ENCODE assay signal across 12 cellular contexts in genomic region chr17:73552300-73553088, GRCh38.
DNase-seq lines count a peak whose midpoint lies in the region; ATAC-seq, FAIRE-seq and TF ChIP-seq lines count a peak whose summit lies in the region.
"Had no signal": no experiment of that assay in that cellular context is flagged by ENCODE, and none has a peak within 500 bp of the region (broad histone marks: within the 10 kb centered on the region; RNA-seq: fewer than 3 reads in every experiment).

No MANE protein-coding gene starts in this region.

- no peak for TF ChIP-seq POLR2A in HepG2 (IDR thresholded peaks at IDR 0.05; ENCODE audit: insufficient read depth in 1 of 2, low read depth in 2 of 2, low read length in 2 of 2)

- H3K4me3 ChIP-seq in left ventricle myocardium inferior, result no peak overlapping the region
- H3K4me3 ChIP-seq in lung, result no peak overlapping the region
- H3K4me3 ChIP-seq in HepG2 (replicated peaks in 1 of 3; ENCODE audit: insufficient read depth in 1 of 3, low read depth in 2 of 3, low read length in 3 of 3), result no peak overlapping the region
- no peak overlapping the region for H3K4me3 ChIP-seq in coronary artery
- H3K4me3 ChIP-seq: gastroesophageal sphincter had no signal

- H3K4me1 ChIP-seq in left ventricle myocardium inferior, result peaks cover 5% of the 10 kb centered on the region
- peaks cover 0 to 7% of the 10 kb centered on the region in 2 donors for H3K4me1 ChIP-seq in lung (ENCODE audit: control insufficient read depth in 2 of 2, insufficient read depth in 2 of 2, low read length in 2 of 2)
- no peaks in the 10 kb centered on the region for H3K4me1 ChIP-seq in HepG2 (ENCODE audit: insufficient read depth, low read length)
- H3K4me1 ChIP-seq: gastroesophageal sphincter had no signal

- H4K20me1 ChIP-seq in HepG2 (ENCODE audit: insufficient read depth, low read length), result peaks cover 3% of the 10 kb centered on the region; the same call in 1 of the 2 replicates

- peaks cover 52% of the 10 kb centered on the region for H3K27me3 ChIP-seq in left ventricle myocardium inferior (ENCODE audit: low read depth)
- no peaks in the 10 kb centered on the region for H3K27me3 ChIP-seq in lung (ENCODE audit: control insufficient read depth, insufficient read depth)
- peaks cover 6 to 66% of the 10 kb centered on the region in 2 experiments; a peak in 4 of 5 replicates for H3K27me3 ChIP-seq in HepG2 (ENCODE audit: control insufficient read depth in 1 of 2, insufficient read depth in 2 of 2, low read length in 2 of 2)

- no peak for TF ChIP-seq CTCF in left ventricle myocardium inferior (IDR thresholded peaks at IDR 0.05; ENCODE audit: borderline replicate concordance)
- no peak for TF ChIP-seq CTCF in lung (IDR thresholded peaks at IDR 0.05; ENCODE audit: control extremely low read depth, extremely low read depth)
- no peak for TF ChIP-seq CTCF in HepG2 (CRISPR knock-in tag; IDR thresholded peaks at IDR 0.05)
- no peak for TF ChIP-seq CTCF in coronary artery (IDR thresholded peaks at IDR 0.05)

- DNase-seq in Right ventricle myocardium inferior (ENCODE audit: missing footprints), result peak; percentile 11
- DNase-seq in left ventricle myocardium inferior, result no peak
- peak; percentile 38 for DNase-seq in NCI-H510A (lab: John Stamatoyannopoulos, UW)
- DNase-seq in lung (ENCODE audit: low spot score), result peak; percentile 46
- no peak for DNase-seq in globus pallidus (ENCODE audit: low spot score)
- DNase-seq in HepG2 (ENCODE audit: low spot score), result no peak
- no peak for DNase-seq in coronary artery (ENCODE audit: low spot score)
- DNase-seq: cortex of kidney, NCI-H774, RPMI8226 had no signal

- no peaks in the 10 kb centered on the region for H3K79me2 ChIP-seq in HepG2 (ENCODE audit: insufficient read depth, low read length)

- CTCF ChIA-PET in HepG2 (lab: Yijun Ruan, JAX; ENCODE audit: low intra/inter-chr PET ratio, low total read pairs), result no interaction called here

- H3K9ac ChIP-seq in HepG2 (ENCODE audit: insufficient read depth, low read depth, low read length), result no peak overlapping the region

- 65 to 80% methylated on average over 29 to 31 of the region's 31 CpGs for WGBS in lung, 2 donors
- 33% methylated on average over 23 of the region's 31 CpGs for WGBS in HepG2 (ENCODE audit: low lambda C conversion rate)

- H3K36me3 ChIP-seq in left ventricle myocardium inferior (no peaks in the 10 kb centered on the region), lung (ENCODE audit: control insufficient read depth in 2 of 2, insufficient read depth in 2 of 2, low read length in 2 of 2) (no peaks in the 10 kb centered on the region), HepG2 (replicated peaks in 1 of 2; ENCODE audit: control insufficient read depth in 1 of 2, insufficient read depth in 2 of 2, low read length in 2 of 2) (no peaks in the 10 kb centered on the region)
- H3K36me3 ChIP-seq: gastroesophageal sphincter had no signal

- ATAC-seq in Right ventricle myocardium inferior (no peak), lung (ENCODE audit: insufficient read depth, low FRiP score) (peak; percentile 24), HepG2 (no peak)
- ATAC-seq: gastroesophageal sphincter had no signal

- H3K4me2 ChIP-seq in HepG2 (ENCODE audit: low read depth, low read length), result no peak overlapping the region

- no peak for TF ChIP-seq EP300 in HepG2 (IDR thresholded peaks at IDR 0.05; ENCODE audit: low read depth in 2 of 2, low read length in 2 of 2)
- TF ChIP-seq EP300 in HepG2 (CRISPR knock-in tag; IDR thresholded peaks at IDR 0.05; ENCODE audit: borderline replicate concordance), result no peak

- H3K27ac ChIP-seq in left ventricle myocardium inferior (replicated peaks) (no peak overlapping the region), lung (ENCODE audit: low read depth in 1 of 2, low read length in 1 of 2) (no peak overlapping the region), HepG2 (ENCODE audit: extremely low read length, insufficient read depth, low read length) (no peak overlapping the region), coronary artery (no peak overlapping the region)
- H3K27ac ChIP-seq: gastroesophageal sphincter had no signal

- no peak for FAIRE-seq in HepG2 (lab: Jason Lieb, UNC)
- FAIRE-seq: GM19239 had no signal

- TF ChIP-seq RAD21 in HepG2 (CRISPR knock-in tag; IDR thresholded peaks at IDR 0.05), result no peak

- H3K9me3 ChIP-seq in left ventricle myocardium inferior (replicated peaks) (no peaks in the 10 kb centered on the region), lung (ENCODE audit: control insufficient read depth in 2 of 2, insufficient read depth in 1 of 2, low read length in 1 of 2) (no peaks in the 10 kb centered on the region), HepG2 (ENCODE audit: low read length) (no peaks in the 10 kb centered on the region)

- in situ Hi-C loops in HepG2 (cut with HindIII; ENCODE audit: extremely low pct_ligation_motif_present, low pct_unique_long_range_greater_than_20kb), result no loop called here

- POLR2A ChIA-PET in HepG2 (lab: Yijun Ruan, JAX), result no interaction called here

- no TSS peak for BruUV-seq in HepG2 (replicated peaks; lab: Mats Ljungman, UMichigan)

- no peak overlapping the region for H2AFZ ChIP-seq in HepG2 (ENCODE audit: low read length)

- intact Hi-C loops in Right ventricle myocardium inferior (cut with DNase I) (no loop called here), left ventricle myocardium inferior (cut with micrococcal nuclease) (no loop called here), HepG2 (cut with micrococcal nuclease; ENCODE audit: unreplicated experiment) (no loop called here)

TF ChIP-seq in HepG2, 621 proteins besides CTCF, POLR2A, EP300 and RAD21:
- TF ChIP-seq REXO4 (CRISPR knock-in tag; IDR thresholded peaks at IDR 0.05; ENCODE audit: borderline replicate concordance) (no peak), SNAPC5 (CRISPR knock-in tag; IDR thresholded peaks at IDR 0.05; ENCODE audit: borderline replicate concordance) (no peak), JARID2 (CRISPR knock-in tag; IDR thresholded peaks at IDR 0.05; ENCODE audit: insufficient replicate concordance) (no peak), MZF1 (CRISPR knock-in tag; IDR thresholded peaks at IDR 0.05; ENCODE audit: borderline replicate concordance) (no peak)

Comparison
In these comparisons a context has a peak if more than half of its experiments do, and no peak if none do; other contexts are left out.
1. DNase-seq: peak in Right ventricle myocardium inferior (single experiment), NCI-H510A (single experiment) and lung (single experiment); none in left ventricle myocardium inferior (single experiment), globus pallidus (single experiment), HepG2 (single experiment) and coronary artery (single experiment).